In the genomic region with DNA sequence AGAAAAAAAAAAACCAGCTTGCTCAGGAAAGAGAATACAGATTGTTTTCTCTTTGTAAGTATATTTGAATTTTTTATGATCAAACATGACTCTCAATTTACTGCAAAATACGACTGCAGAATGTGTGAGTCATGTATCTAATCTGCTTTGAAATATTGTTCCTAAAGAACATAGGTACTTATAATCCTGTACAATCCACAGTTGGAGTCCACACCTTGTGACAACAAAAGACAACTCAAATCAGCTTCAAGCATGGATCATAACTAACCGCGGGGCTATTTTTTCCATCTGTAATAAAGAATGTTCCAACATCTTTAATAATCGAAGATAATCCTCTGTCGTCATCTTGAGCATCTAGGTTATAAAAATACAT, we compare ENCODE assay signal across 18 cellular contexts.
"Had no signal": no experiment of that assay in that cellular context is flagged by ENCODE, and none has a peak within 500 bp of the region (broad histone marks: within the 10 kb centered on the region; RNA-seq: fewer than 3 reads in every experiment).

No MANE protein-coding gene starts in this region.

- H3K4me3 ChIP-seq: coronary artery, left lung, lung, prostate gland, right atrium auricular region, tibial nerve had no signal

- H3K27ac Mint-ChIP-seq: activated naive CD8-positive, alpha-beta T cell; activated T-cell treated with anti-CD3 and anti-CD28 coated beads, Interleukin-2, amount 50 U/mL, for 24 hours; activated T-helper 17 cell treated with anti-CD3 and anti-CD28 coated beads, Interleukin-2, amount 50 U/mL, for 72 hours; naive thymus-derived CD8-positive, alpha-beta T cell; WTC11 had no signal

- DNase-seq: activated CD8-positive, alpha-beta memory T cell treated with anti-CD3 and anti-CD28 coated beads for 24 hours; activated CD8-positive, alpha-beta memory T cell treated with anti-CD3 and anti-CD28 coated beads, Interleukin-2, amount 50 U/mL, for 4 hours; activated T-cell treated with anti-CD3 and anti-CD28 coated beads, Interleukin-2, amount 50 U/mL, for 24 hours; left lung; naive thymus-derived CD8-positive, alpha-beta T cell; stimulated activated CD4-positive, alpha-beta T cell treated with anti-CD3 and anti-CD28 coated beads, Interleukin-4, amount 100 ng/mL, for 24 hours; stimulated activated naive CD8-positive, alpha-beta T cell treated with anti-CD3 and anti-CD28 coated beads, Interleukin-15, Interleukin-2, amounts not matched to agents 100 U/mL and 50 U/mL, for 24 hours; substantia nigra; T-helper 9 cell had no signal

- H3K36me3 Mint-ChIP-seq: WTC11 had no signal

- H3K27me3 ChIP-seq: left lung, right atrium auricular region, tibial nerve had no signal

- H3K9me3 ChIP-seq: left lung, prostate gland, right atrium auricular region, tibial nerve had no signal

- H3K36me3 ChIP-seq: left lung, prostate gland, right atrium auricular region had no signal

- H3K9me3 Mint-ChIP-seq: activated T-cell treated with anti-CD3 and anti-CD28 coated beads, Interleukin-2, amount 50 U/mL, for 24 hours; activated T-helper 17 cell treated with anti-CD3 and anti-CD28 coated beads, Interleukin-2, amount 50 U/mL, for 72 hours; central memory CD8-positive, alpha-beta T cell; naive thymus-derived CD8-positive, alpha-beta T cell; WTC11 had no signal

- H3K27ac ChIP-seq: coronary artery, left lung, prostate gland, right atrium auricular region, tibial nerve had no signal

- H3K27me3 Mint-ChIP-seq: activated naive CD8-positive, alpha-beta T cell; activated T-cell treated with anti-CD3 and anti-CD28 coated beads, Interleukin-2, amount 50 U/mL, for 24 hours; activated T-helper 17 cell treated with anti-CD3 and anti-CD28 coated beads, Interleukin-2, amount 50 U/mL, for 72 hours; central memory CD8-positive, alpha-beta T cell; naive thymus-derived CD8-positive, alpha-beta T cell had no signal

- ATAC-seq: activated T-helper 17 cell treated with anti-CD3 and anti-CD28 coated beads, Interleukin-2, amount 50 U/mL, for 72 hours; left lung; naive thymus-derived CD8-positive, alpha-beta T cell; stimulated activated naive CD8-positive, alpha-beta T cell treated with anti-CD3 and anti-CD28 coated beads, Interleukin-15, Interleukin-2, amounts not matched to agents 100 U/mL and 50 U/mL, for 24 hours; WTC11 had no signal

- H3K4me3 Mint-ChIP-seq: activated naive CD8-positive, alpha-beta T cell; activated T-cell treated with anti-CD3 and anti-CD28 coated beads, Interleukin-2, amount 50 U/mL, for 24 hours; activated T-helper 17 cell treated with anti-CD3 and anti-CD28 coated beads, Interleukin-2, amount 50 U/mL, for 72 hours; central memory CD8-positive, alpha-beta T cell; naive thymus-derived CD8-positive, alpha-beta T cell; WTC11 had no signal
